ENCODE assay signal across 21 cellular contexts in the genomic region with DNA sequence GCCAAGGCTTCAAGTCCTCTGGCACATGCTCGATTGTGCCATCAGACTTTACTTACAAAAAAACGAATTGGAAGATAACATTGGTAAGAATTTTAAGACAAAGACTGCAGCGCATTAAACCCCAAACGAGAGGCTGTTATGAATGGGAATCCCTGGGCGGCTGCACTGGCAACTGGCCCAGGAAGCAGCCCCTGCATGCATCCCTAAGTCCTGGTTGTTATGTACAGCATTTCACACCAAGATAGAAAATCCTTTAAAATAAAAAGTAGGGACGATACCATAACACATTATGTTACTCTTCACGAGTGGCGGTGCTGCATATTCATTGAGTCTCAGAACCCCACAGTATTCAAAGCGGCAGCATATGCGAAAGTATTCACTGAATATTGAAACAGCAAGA.
"Had no signal": no experiment of that assay in that cellular context is flagged by ENCODE, and none has a peak within 500 bp of the region (broad histone marks: within the 10 kb centered on the region; RNA-seq: fewer than 3 reads in every experiment).

No MANE protein-coding gene starts in this region.

- H3K36me3 Mint-ChIP-seq: activated naive CD8-positive, alpha-beta T cell treated with anti-CD3 and anti-CD28 coated beads, Interleukin-2, amount 10 ng/mL, durations not matched to agents 7 days and 5 days; natural killer cell treated with Interleukin-12 subunit alpha and Interleukin-12 subunit beta and Interleukin-15 and Interleukin-18, amount 100 ng/mL, for 72 hours; stimulated activated naive B cell treated with anti-CD40 and anti-IgM and Interleukin-4, amounts not matched to agents 10 μg/mL and 1 μg/mL and 100 μg/mL, for 72 hours had no signal

- FAIRE-seq: kidney had no signal

- ATAC-seq: activated CD4-positive, alpha-beta T cell treated with anti-CD3 and anti-CD28 coated beads for 36 hours; foreskin keratinocyte; natural killer cell treated with Interleukin-12 subunit alpha and Interleukin-12 subunit beta and Interleukin-15 and Interleukin-18, amount 100 ng/mL, for 72 hours; stimulated activated naive B cell treated with anti-CD40 and anti-IgM and Interleukin-4, amounts not matched to agents 10 μg/mL and 1 μg/mL and 100 μg/mL, for 72 hours had no signal

- H3K27ac Mint-ChIP-seq: activated B cell treated with CpG ODN at 0.5 μM for 24 hours; activated CD4-positive, alpha-beta T cell treated with anti-CD3 and anti-CD28 coated beads for 36 hours; activated naive CD4-positive, alpha-beta T cell treated with anti-CD3 and anti-CD28 coated beads for 36 hours; activated naive CD8-positive, alpha-beta T cell treated with anti-CD3 and anti-CD28 coated beads, Interleukin-2, amount 10 ng/mL, durations not matched to agents 7 days and 5 days; natural killer cell treated with Interleukin-12 subunit alpha and Interleukin-12 subunit beta and Interleukin-15 and Interleukin-18, amount 100 ng/mL, for 72 hours; stimulated activated naive B cell treated with anti-CD40 and anti-IgM and Interleukin-4, amounts not matched to agents 10 μg/mL and 1 μg/mL and 100 μg/mL, for 72 hours; T-helper 1 cell treated with Interleukin-12 subunit alpha and Interleukin-12 subunit beta and Interleukin-4 antibody, amounts not matched to agents 30 μg/mL and 1 μg/mL, for 36 hours had no signal

- H3K9me3 Mint-ChIP-seq: activated naive CD8-positive, alpha-beta T cell treated with anti-CD3 and anti-CD28 coated beads, Interleukin-2, amount 10 ng/mL, durations not matched to agents 7 days and 5 days; activated T-cell treated with anti-CD3 and anti-CD28 coated beads, Interleukin-2, amount 50 U/mL, for 4 hours; T-helper 1 cell treated with Interleukin-12 subunit alpha and Interleukin-12 subunit beta and Interleukin-4 antibody, amounts not matched to agents 30 μg/mL and 1 μg/mL, for 36 hours had no signal

- DNase-seq: activated B cell treated with CpG ODN at 0.5 μM for 24 hours; activated CD4-positive, alpha-beta T cell treated with anti-CD3 and anti-CD28 coated beads for 36 hours; activated CD4-positive, alpha-beta T cell treated with anti-CD3 and anti-CD28 coated beads, Interleukin-2, amount 50 U/mL, for 4 hours; activated CD8-positive, alpha-beta memory T cell treated with anti-CD3 and anti-CD28 coated beads, Interleukin-2, amount 50 U/mL, for 48 hours; activated naive CD4-positive, alpha-beta T cell treated with anti-CD3 and anti-CD28 coated beads for 36 hours; activated naive CD8-positive, alpha-beta T cell treated with anti-CD3 and anti-CD28 coated beads, Interleukin-2, amount 10 ng/mL, durations not matched to agents 7 days and 5 days; activated T-cell treated with anti-CD3 and anti-CD28 coated beads, Interleukin-2, amount 50 U/mL, for 4 hours; amniotic stem cell; cortex of kidney; effector CD4-positive, alpha-beta T cell; foreskin keratinocyte; kidney; occipital lobe; stimulated activated CD4-positive, alpha-beta T cell treated with anti-CD3 and anti-CD28 coated beads, Interleukin-2, amount 100 ng/mL, for 48 hours; stimulated activated CD8-positive, alpha-beta memory T cell treated with anti-CD3 and anti-CD28 coated beads, Interleukin-4, amount 100 ng/mL, for 48 hours; stimulated activated naive B cell treated with anti-CD40 and anti-IgM and Interleukin-4, amounts not matched to agents 10 μg/mL and 1 μg/mL and 100 μg/mL, for 72 hours; T1000; transverse colon; uterus had no signal

- H3K4me3 Mint-ChIP-seq: activated B cell treated with CpG ODN at 0.5 μM for 24 hours; activated CD4-positive, alpha-beta T cell treated with anti-CD3 and anti-CD28 coated beads for 36 hours; activated naive CD4-positive, alpha-beta T cell treated with anti-CD3 and anti-CD28 coated beads for 36 hours; activated naive CD8-positive, alpha-beta T cell treated with anti-CD3 and anti-CD28 coated beads, Interleukin-2, amount 10 ng/mL, durations not matched to agents 7 days and 5 days; activated T-cell treated with anti-CD3 and anti-CD28 coated beads, Interleukin-2, amount 50 U/mL, for 4 hours; natural killer cell treated with Interleukin-12 subunit alpha and Interleukin-12 subunit beta and Interleukin-15 and Interleukin-18, amount 100 ng/mL, for 72 hours; stimulated activated naive B cell treated with anti-CD40 and anti-IgM and Interleukin-4, amounts not matched to agents 10 μg/mL and 1 μg/mL and 100 μg/mL, for 72 hours; T-helper 1 cell treated with Interleukin-12 subunit alpha and Interleukin-12 subunit beta and Interleukin-4 antibody, amounts not matched to agents 30 μg/mL and 1 μg/mL, for 36 hours had no signal

- H3K4me1 Mint-ChIP-seq: activated B cell treated with CpG ODN at 0.5 μM for 24 hours; activated CD4-positive, alpha-beta T cell treated with anti-CD3 and anti-CD28 coated beads for 36 hours; activated naive CD8-positive, alpha-beta T cell treated with anti-CD3 and anti-CD28 coated beads, Interleukin-2, amount 10 ng/mL, durations not matched to agents 7 days and 5 days; stimulated activated naive B cell treated with anti-CD40 and anti-IgM and Interleukin-4, amounts not matched to agents 10 μg/mL and 1 μg/mL and 100 μg/mL, for 72 hours had no signal
